Comparison of ENCODE assay signal across 1 cellular context in the genomic region with DNA sequence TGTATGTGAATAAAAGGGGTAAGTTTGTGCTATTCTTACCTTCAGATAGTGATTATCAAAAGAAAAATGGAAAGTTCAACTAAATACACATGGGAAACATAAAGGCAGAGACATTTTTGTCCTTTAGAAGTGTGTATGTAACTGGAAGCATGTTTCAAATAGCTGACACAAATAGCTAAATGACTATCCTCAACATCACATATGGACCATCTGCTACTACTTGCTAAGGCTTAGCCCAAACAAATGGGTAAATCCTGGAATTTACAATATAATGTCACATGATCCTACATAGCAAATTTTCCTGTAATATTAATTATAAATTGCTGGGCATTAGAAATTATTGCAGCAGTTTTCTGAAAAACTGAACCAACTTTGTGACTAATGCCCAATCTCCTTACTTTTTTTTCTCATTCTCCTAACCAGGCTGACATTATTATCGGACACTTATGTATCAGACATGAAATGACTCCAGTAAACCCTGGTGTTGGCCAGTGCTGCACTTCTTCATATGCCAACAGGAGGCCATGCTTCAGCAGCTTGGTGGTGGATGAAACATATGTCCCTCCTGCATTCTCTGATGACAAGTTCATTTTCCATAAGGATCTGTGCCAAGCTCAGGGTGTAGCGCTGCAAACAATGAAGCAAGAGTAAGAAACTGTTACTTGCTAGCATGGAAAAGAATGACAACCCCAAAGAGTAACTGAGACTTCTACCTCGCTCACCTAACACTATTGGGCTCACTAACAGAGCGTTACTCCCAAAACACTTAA.
TF ChIP-seq lines count a peak whose summit lies in the region.

No MANE protein-coding gene starts in this region.

TF ChIP-seq in K562, 482 proteins besides CTCF, POLR2A, EP300 and RAD21:
- TF ChIP-seq RREB1 (CRISPR knock-in tag; IDR thresholded peaks at IDR 0.05) (no peak), NCOR1 (IDR thresholded peaks at IDR 0.05) (no peak)
- TF ChIP-seq, protein P1, sequence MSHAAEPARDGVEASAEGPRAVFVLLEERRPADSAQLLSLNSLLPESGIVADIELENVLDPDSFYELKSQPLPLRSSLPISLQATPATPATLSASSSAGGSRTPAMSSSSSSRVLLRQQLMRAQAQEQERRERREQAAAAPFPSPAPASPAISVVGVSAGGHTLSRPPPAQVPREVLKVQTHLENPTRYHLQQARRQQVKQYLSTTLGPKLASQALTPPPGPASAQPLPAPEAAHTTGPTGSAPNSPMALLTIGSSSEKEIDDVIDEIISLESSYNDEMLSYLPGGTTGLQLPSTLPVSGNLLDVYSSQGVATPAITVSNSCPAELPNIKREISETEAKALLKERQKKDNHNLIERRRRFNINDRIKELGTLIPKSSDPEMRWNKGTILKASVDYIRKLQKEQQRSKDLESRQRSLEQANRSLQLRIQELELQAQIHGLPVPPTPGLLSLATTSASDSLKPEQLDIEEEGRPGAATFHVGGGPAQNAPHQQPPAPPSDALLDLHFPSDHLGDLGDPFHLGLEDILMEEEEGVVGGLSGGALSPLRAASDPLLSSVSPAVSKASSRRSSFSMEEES (CRISPR knock-in tag; IDR thresholded peaks at IDR 0.05) = peak; percentile 19; the same call in 1 of the 2 replicates
